Comparison of ENCODE assay signal across 26 cellular contexts in genomic region chr3:171687998-171688397, GRCh38.
"Had no signal": no experiment of that assay in that cellular context is flagged by ENCODE, and none has a peak within 500 bp of the region (broad histone marks: within the 10 kb centered on the region; RNA-seq: fewer than 3 reads in every experiment).

No MANE protein-coding gene starts in this region.

- H3K4me2 ChIP-seq: hepatocyte, neural progenitor cell had no signal

- H2AFZ ChIP-seq: hepatocyte, neural progenitor cell, parathyroid adenoma had no signal

- DNase-seq: heart right ventricle; islet precursor cell; left ventricle myocardium superior; lower lobe of right lung; mammary epithelial cell; mesenchymal stem cell; naive thymus-derived CD8-positive, alpha-beta T cell; nephron progenitor cell; occipital lobe; psoas muscle; stimulated activated CD4-positive, alpha-beta T cell treated with anti-CD3 and anti-CD28 coated beads, Interleukin-12 subunit alpha, Interleukin-12 subunit beta, amount 100 ng/mL, for 4 hours; stimulated activated CD4-positive, alpha-beta T cell treated with anti-CD3 and anti-CD28 coated beads, Interleukin-15, amount 100 ng/mL, for 24 hours; stimulated activated CD4-positive, alpha-beta T cell treated with anti-CD3 and anti-CD28 coated beads, Interleukin-2, amount 100 ng/mL, for 24 hours; stimulated activated CD4-positive, alpha-beta T cell treated with anti-CD3 and anti-CD28 coated beads, Interleukin-4, amount 100 ng/mL, for 1 hour; stimulated activated naive CD4-positive, alpha-beta T cell; transverse colon; upper lobe of left lung had no signal

- H3K27ac ChIP-seq: hepatocyte, lower lobe of right lung, neural progenitor cell, neutrophil, parathyroid adenoma, psoas muscle, skin epidermis, suprapubic skin, thoracic aorta, transverse colon, upper lobe of left lung, vagina had no signal

- H3K27me3 ChIP-seq: heart right ventricle, hepatocyte, neural progenitor cell, neutrophil, suprapubic skin, transverse colon, upper lobe of left lung, vagina had no signal

- H3K36me3 ChIP-seq: neural progenitor cell, upper lobe of left lung had no signal

- H3K4me3 ChIP-seq: heart right ventricle, hepatocyte, lower lobe of right lung, neural progenitor cell, psoas muscle, skin epidermis, suprapubic skin, thoracic aorta, transverse colon, upper lobe of left lung, vagina had no signal

- H3K4me1 ChIP-seq: lower lobe of right lung, neural progenitor cell, parathyroid adenoma, psoas muscle, suprapubic skin, upper lobe of left lung had no signal

- H3K79me2 ChIP-seq: hepatocyte, parathyroid adenoma had no signal

- ATAC-seq: lower lobe of right lung; naive thymus-derived CD8-positive, alpha-beta T cell; sciatic nerve had no signal

- H3K9me3 ChIP-seq: heart right ventricle, lower lobe of right lung, neutrophil, psoas muscle, suprapubic skin, thoracic aorta, transverse colon, upper lobe of left lung, vagina had no signal

- H3K9ac ChIP-seq: neural progenitor cell, parathyroid adenoma had no signal
